In the genomic region with DNA sequence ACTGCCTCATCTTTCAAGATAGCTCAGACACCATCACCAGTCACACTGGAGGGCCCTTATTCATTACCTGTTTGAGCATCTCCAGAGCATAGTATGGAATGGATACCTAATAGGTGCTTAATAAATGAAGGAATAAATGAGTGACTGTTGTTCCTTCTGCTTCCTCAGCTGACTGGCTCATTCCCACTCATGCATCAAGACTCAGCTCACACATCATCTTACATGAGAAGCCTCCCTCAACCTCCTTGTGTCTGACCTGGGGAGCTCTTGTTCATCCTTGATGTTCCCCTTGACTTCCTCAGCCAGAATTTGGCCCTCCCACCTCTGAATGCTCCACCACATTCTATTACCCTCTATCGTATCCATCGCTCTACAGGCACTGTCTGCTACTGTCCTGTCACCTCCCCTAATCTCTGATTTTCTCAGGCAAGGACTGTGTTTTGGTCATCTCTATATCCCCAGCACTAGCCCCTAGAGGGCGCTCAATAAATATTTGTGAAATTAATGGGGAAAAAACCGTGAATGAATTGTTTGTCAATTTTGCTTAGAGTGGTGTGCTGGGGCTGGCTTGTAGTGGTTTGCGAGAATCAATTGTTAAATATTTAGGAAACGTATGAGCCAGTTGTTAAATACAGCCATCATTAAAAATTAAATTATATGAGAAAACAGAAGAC, we compare ENCODE assay signal across 8 cellular contexts.
A peak's percentile ranks its signal among the peaks of the same experiment; 100 is the strongest.
DNase-seq lines count a peak whose midpoint lies in the region; ATAC-seq and TF ChIP-seq lines count a peak whose summit lies in the region.

No MANE protein-coding gene starts in this region.

- no peak overlapping the region for H2AK5ac ChIP-seq in mesenchymal stem cell (ENCODE audit: low read length, severe bottlenecking)

- peaks cover 27% of the 10 kb centered on the region for H3K4me1 Mint-ChIP-seq in chondrocyte (ENCODE audit: low read depth)

- no peak overlapping the region for H3K27ac ChIP-seq in mesenchymal stem cell (ENCODE audit: low read length, poor library complexity, severe bottlenecking)

- ATAC-seq in HG03342 (IDR thresholded peaks at IDR 0.05; ENCODE audit: unreplicated experiment) (peak; percentile 71), SK-N-SH treated with all-trans-retinoic acid at 6 μM for 48 hours (peak; percentile 92), HG03469 (IDR thresholded peaks at IDR 0.05; ENCODE audit: unreplicated experiment) (no peak)

- H3K23ac ChIP-seq in mesenchymal stem cell (ENCODE audit: low read length in 2 of 2): no peak overlapping the region

- H2BK15ac ChIP-seq in mesenchymal stem cell (ENCODE audit: low read depth, poor library complexity, severe bottlenecking): no peak overlapping the region

- H3K4me1 ChIP-seq in mesenchymal stem cell (ENCODE audit: control insufficient read depth, insufficient read depth, low read depth, low read length): peaks cover 13% of the 10 kb centered on the region

- 0% methylated on average over 2 of the region's 6 CpGs for WGBS in mesenchymal stem cell

- TF ChIP-seq CTCF in chondrocyte (IDR thresholded peaks at IDR 0.05): peak; percentile 85

- no peak overlapping the region for H3K4ac ChIP-seq in mesenchymal stem cell (ENCODE audit: low read depth in 1 of 2, low read length in 2 of 2)

- no peaks in the 10 kb centered on the region for H3K79me1 ChIP-seq in mesenchymal stem cell (replicated peaks; ENCODE audit: low read length, poor library complexity, severe bottlenecking)

- H3K18ac ChIP-seq in mesenchymal stem cell (ENCODE audit: low read depth in 1 of 2, low read length in 2 of 2): no peak overlapping the region

- no peak overlapping the region for H3K4me2 ChIP-seq in mesenchymal stem cell (ENCODE audit: low read length, poor library complexity, severe bottlenecking)

- H3K27me3 ChIP-seq in mesenchymal stem cell (ENCODE audit: control insufficient read depth in 1 of 2, insufficient read depth in 1 of 2, low read length in 2 of 2): peaks cover 0 to 58% of the 10 kb centered on the region in 2 experiments

- no peaks in the 10 kb centered on the region for H3K36me3 Mint-ChIP-seq in chondrocyte (ENCODE audit: low read depth)

- no peaks in the 10 kb centered on the region for H3K9me3 ChIP-seq in mesenchymal stem cell (ENCODE audit: control insufficient read depth, low read length)

- no peak overlapping the region for H2AFZ ChIP-seq in mesenchymal stem cell (ENCODE audit: low read depth, low read length)

- peak overlapping the region; percentile 13 for H4K8ac ChIP-seq in mesenchymal stem cell (ENCODE audit: low read length)

- H3K27me3 Mint-ChIP-seq in chondrocyte (ENCODE audit: low read depth): no peaks in the 10 kb centered on the region

- H3K14ac ChIP-seq in mesenchymal stem cell (ENCODE audit: low read length in 2 of 2): no peak overlapping the region

- H3K4me3 Mint-ChIP-seq in chondrocyte (ENCODE audit: unreplicated experiment): no peak overlapping the region

- peak; percentile 37 to 45 for DNase-seq in NCI-H2081 (lab: John Stamatoyannopoulos, UW)
- no peak for DNase-seq in NCI-H2081 treated with DMSO at 0.1 percent for 48 hours (lab: John Stamatoyannopoulos, UW)
- no peak for DNase-seq in chondrocyte (ENCODE audit: low spot score)
- DNase-seq in mesenchymal stem cell: peak; percentile 37
- DNase-seq in NCI-H2029 treated with DMSO at 0.1 percent for 48 hours (lab: John Stamatoyannopoulos, UW): no peak

- no peaks in the 10 kb centered on the region for H3K9me3 Mint-ChIP-seq in chondrocyte (ENCODE audit: low read depth)

- no peak overlapping the region for H3K27ac Mint-ChIP-seq in chondrocyte (ENCODE audit: unreplicated experiment)

- H3K4me3 ChIP-seq in mesenchymal stem cell (ENCODE audit: insufficient read depth in 1 of 2, low read depth in 1 of 2, low read length in 2 of 2): no peak overlapping the region

- H2BK120ac ChIP-seq in mesenchymal stem cell (ENCODE audit: low read depth, low read length): no peak overlapping the region

- no peak overlapping the region for H3K9ac ChIP-seq in mesenchymal stem cell (ENCODE audit: low read length)

- no peak overlapping the region for H4K91ac ChIP-seq in mesenchymal stem cell (ENCODE audit: low read length)

- no peak overlapping the region for H2BK12ac ChIP-seq in mesenchymal stem cell (ENCODE audit: low read length in 2 of 2)

- H3K36me3 ChIP-seq in mesenchymal stem cell (ENCODE audit: control insufficient read depth in 1 of 2, insufficient read depth in 2 of 2, low read depth in 1 of 2, low read length in 2 of 2): no peaks in the 10 kb centered on the region

- H2BK5ac ChIP-seq in mesenchymal stem cell (ENCODE audit: low read depth, low read length, poor library complexity, severe bottlenecking): no peak overlapping the region

TF ChIP-seq in SK-N-SH treated with all-trans-retinoic acid at 6 μM for 48 hours, 23 proteins besides CTCF, POLR2A, EP300 and RAD21:
- no peak for TF ChIP-seq GLIS3 (CRISPR knock-in tag; IDR thresholded peaks at IDR 0.05)
- TF ChIP-seq SNAI2 (CRISPR knock-in tag; IDR thresholded peaks at IDR 0.05): no peak
- no peak for TF ChIP-seq TOX (CRISPR knock-in tag; IDR thresholded peaks at IDR 0.05; ENCODE audit: borderline replicate concordance)
- TF ChIP-seq ZFP3 (CRISPR knock-in tag; IDR thresholded peaks at IDR 0.05): no peak
- TF ChIP-seq RARB (CRISPR knock-in tag; IDR thresholded peaks at IDR 0.05): no peak
- TF ChIP-seq PPARA (CRISPR knock-in tag; IDR thresholded peaks at IDR 0.05; ENCODE audit: borderline replicate concordance): no peak
- no peak for TF ChIP-seq ISL1 (CRISPR knock-in tag; IDR thresholded peaks at IDR 0.05)
- TF ChIP-seq ZC3H10 (CRISPR knock-in tag; IDR thresholded peaks at IDR 0.05): no peak
- TF ChIP-seq, protein P1, sequence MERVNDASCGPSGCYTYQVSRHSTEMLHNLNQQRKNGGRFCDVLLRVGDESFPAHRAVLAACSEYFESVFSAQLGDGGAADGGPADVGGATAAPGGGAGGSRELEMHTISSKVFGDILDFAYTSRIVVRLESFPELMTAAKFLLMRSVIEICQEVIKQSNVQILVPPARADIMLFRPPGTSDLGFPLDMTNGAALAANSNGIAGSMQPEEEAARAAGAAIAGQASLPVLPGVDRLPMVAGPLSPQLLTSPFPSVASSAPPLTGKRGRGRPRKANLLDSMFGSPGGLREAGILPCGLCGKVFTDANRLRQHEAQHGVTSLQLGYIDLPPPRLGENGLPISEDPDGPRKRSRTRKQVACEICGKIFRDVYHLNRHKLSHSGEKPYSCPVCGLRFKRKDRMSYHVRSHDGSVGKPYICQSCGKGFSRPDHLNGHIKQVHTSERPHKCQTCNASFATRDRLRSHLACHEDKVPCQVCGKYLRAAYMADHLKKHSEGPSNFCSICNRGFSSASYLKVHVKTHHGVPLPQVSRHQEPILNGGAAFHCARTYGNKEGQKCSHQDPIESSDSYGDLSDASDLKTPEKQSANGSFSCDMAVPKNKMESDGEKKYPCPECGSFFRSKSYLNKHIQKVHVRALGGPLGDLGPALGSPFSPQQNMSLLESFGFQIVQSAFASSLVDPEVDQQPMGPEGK (CRISPR knock-in tag; IDR thresholded peaks at IDR 0.05; ENCODE audit: borderline replicate concordance): no peak
- TF ChIP-seq ZNF8 (CRISPR knock-in tag; IDR thresholded peaks at IDR 0.05): no peak
- TF ChIP-seq OSR1 (CRISPR knock-in tag; IDR thresholded peaks at IDR 0.05): no peak
- no peak for TF ChIP-seq ARNTL (CRISPR knock-in tag; IDR thresholded peaks at IDR 0.05; ENCODE audit: borderline replicate concordance, low read depth)
- TF ChIP-seq ZNF70 (CRISPR knock-in tag; IDR thresholded peaks at IDR 0.05): no peak

Comparison
In these comparisons a context has a peak if more than half of its experiments do, and no peak if none do; other contexts are left out.
1. DNase-seq: peak in NCI-H2081 (2 of 2) and mesenchymal stem cell (single experiment); none in NCI-H2081 treated with DMSO at 0.1 percent for 48 hours (single experiment), chondrocyte (single experiment) and NCI-H2029 treated with DMSO at 0.1 percent for 48 hours (single experiment).